ENCODE assay signal across 10 cellular contexts in the genomic region with DNA sequence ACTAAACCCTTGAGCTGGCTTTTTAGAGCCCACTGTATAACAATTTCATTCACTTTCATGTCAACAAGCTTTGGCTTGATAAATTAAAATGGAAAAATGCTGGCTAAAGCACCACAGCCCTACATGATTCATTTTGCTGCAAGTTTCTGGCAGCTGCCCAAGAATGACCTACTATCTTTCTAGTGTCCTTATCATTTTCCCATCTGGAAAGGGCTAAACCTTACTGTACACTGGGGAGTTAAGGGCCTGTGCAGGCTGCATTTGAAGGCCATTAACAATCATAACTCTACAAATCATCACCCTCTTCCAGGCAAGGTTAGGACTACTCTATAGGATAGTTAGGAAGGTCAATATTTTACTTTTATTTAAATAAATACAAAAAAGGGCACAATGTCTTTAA.
DNase-seq lines count a peak whose midpoint lies in the region; ATAC-seq lines count a peak whose summit lies in the region.
"Had no signal": no experiment of that assay in that cellular context is flagged by ENCODE, and none has a peak within 500 bp of the region (broad histone marks: within the 10 kb centered on the region; RNA-seq: fewer than 3 reads in every experiment).

No MANE protein-coding gene starts in this region.

- DNase-seq in NCI-H1105 treated with DMSO at 0.1 percent for 48 hours (lab: John Stamatoyannopoulos, UW): peak; percentile 89
- no peak for DNase-seq in NCI-H1105 (lab: John Stamatoyannopoulos, UW)
- DNase-seq in NCI-H510A (lab: John Stamatoyannopoulos, UW): peak; percentile 40
- peak; percentile 91 for DNase-seq in dermis blood vessel endothelial cell
- peak; percentile 37 for DNase-seq in smooth muscle cell of the brain vasculature (ENCODE audit: low read depth, low spot score)
- no peak for DNase-seq in NK-92 treated with Interleukin-12 subunit alpha and Interleukin-12 subunit beta, amount 100 ng/mL, for 24 hours (lab: John Stamatoyannopoulos, UW)
- DNase-seq: activated CD8-positive, alpha-beta T cell treated with anti-CD3 and anti-CD28 coated beads, Interleukin-2, amount 10 ng/mL, durations not matched to agents 7 days and 5 days; esophagus squamous epithelium had no signal

- no peak for ATAC-seq in HG03025 (IDR thresholded peaks at IDR 0.05; ENCODE audit: low FRiP score, unreplicated experiment)
- ATAC-seq in HG02885 (IDR thresholded peaks at IDR 0.05; ENCODE audit: poor library complexity, unreplicated experiment): no peak
- ATAC-seq: activated CD8-positive, alpha-beta T cell treated with anti-CD3 and anti-CD28 coated beads, Interleukin-2, amount 10 ng/mL, durations not matched to agents 7 days and 5 days had no signal

Comparison
In these comparisons a context has a peak if more than half of its experiments do, and no peak if none do; other contexts are left out.
1. DNase-seq: peak in NCI-H1105 treated with DMSO at 0.1 percent for 48 hours (single experiment), NCI-H510A (single experiment), dermis blood vessel endothelial cell (single experiment) and smooth muscle cell of the brain vasculature (single experiment); none in NCI-H1105 (single experiment) and NK-92 treated with Interleukin-12 subunit alpha and Interleukin-12 subunit beta, amount 100 ng/mL, for 24 hours (single experiment).